1 cellular context compared by ENCODE assay signal in the genomic region with DNA sequence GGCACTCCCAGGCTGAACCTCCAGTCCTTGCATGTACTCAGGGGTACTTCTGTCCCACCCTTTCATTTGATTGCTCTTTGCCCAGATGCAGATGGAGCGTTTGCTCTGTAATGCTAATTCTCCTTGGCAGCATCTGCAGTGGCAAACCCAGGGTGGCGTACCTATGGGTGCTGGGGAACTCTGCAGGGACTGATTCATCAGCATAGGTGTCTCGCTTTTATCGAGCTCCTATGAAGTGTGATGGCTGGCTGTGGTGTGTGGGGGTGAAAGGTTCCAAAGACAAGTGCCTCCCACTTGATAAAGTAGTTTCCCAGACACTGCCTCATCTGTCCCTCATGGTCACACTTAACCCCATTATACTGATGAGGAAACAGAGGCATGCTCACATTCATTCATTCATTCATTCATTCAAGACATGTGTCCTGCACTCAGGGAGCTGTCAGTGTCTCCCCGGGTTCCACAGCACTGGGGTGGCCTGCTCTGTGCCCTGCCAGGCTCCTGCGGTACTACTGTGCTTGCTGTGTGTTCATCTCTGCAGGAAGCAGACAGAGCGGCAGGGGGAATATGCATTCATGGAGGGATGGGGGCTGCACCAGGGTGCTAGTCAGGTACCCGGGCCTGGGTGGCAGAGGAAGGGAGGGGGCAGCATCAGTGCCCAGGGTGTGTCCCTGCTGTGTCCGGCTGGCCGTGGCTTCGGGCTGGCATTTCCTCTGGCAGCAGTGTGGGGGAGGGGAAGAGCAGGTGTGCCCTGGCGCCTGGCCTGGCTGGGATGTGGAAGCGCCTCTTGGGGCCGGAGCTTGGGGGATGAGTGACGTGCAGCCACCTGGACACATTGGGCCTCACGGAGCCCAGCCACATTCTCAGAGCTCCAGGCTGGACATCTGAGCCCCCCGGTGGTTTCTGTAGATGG.
TF ChIP-seq lines count a peak whose summit lies in the region.

No MANE protein-coding gene starts in this region.

TF ChIP-seq in HepG2, 621 proteins besides CTCF, POLR2A, EP300 and RAD21 (continued from another document):
- TF ChIP-seq ASH2L (IDR thresholded peaks at IDR 0.05; ENCODE audit: insufficient read length, low read depth, low read length), result no peak
- TF ChIP-seq, protein P1, sequence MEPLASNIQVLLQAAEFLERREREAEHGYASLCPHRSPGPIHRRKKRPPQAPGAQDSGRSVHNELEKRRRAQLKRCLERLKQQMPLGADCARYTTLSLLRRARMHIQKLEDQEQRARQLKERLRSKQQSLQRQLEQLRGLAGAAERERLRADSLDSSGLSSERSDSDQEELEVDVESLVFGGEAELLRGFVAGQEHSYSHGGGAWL (CRISPR knock-in tag; IDR thresholded peaks at IDR 0.05), result no peak
- TF ChIP-seq MAF1 (CRISPR knock-in tag; IDR thresholded peaks at IDR 0.05; ENCODE audit: borderline replicate concordance), result no peak
- TF ChIP-seq SP5 (CRISPR knock-in tag; IDR thresholded peaks at IDR 0.05; ENCODE audit: borderline replicate concordance, low read depth), result no peak
- TF ChIP-seq, protein P2, sequence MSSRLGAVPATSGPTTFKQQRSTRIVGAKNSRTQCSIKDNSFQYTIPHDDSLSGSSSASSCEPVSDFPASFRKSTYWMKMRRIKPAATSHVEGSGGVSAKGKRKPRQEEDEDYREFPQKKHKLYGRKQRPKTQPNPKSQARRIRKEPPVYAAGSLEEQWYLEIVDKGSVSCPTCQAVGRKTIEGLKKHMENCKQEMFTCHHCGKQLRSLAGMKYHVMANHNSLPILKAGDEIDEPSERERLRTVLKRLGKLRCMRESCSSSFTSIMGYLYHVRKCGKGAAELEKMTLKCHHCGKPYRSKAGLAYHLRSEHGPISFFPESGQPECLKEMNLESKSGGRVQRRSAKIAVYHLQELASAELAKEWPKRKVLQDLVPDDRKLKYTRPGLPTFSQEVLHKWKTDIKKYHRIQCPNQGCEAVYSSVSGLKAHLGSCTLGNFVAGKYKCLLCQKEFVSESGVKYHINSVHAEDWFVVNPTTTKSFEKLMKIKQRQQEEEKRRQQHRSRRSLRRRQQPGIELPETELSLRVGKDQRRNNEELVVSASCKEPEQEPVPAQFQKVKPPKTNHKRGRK (CRISPR knock-in tag; IDR thresholded peaks at IDR 0.05), result no peak
- TF ChIP-seq ZNF75D (CRISPR knock-in tag; IDR thresholded peaks at IDR 0.05; ENCODE audit: borderline replicate concordance), result no peak
- no peak for TF ChIP-seq SOX6 (IDR thresholded peaks at IDR 0.05)
- TF ChIP-seq SOX6 (CRISPR knock-in tag; IDR thresholded peaks at IDR 0.05), result no peak
- no peak for TF ChIP-seq HDAC2 (CRISPR knock-in tag; IDR thresholded peaks at IDR 0.05)
